Comparison of ENCODE assay signal across 9 cellular contexts in genomic region chr12:55955800-55956508, GRCh38. TPM values are rescaled to one million over a fixed set of nuclear protein-coding genes. Genes with fewer than 3 reads are reported as not detected.
DNase-seq lines count a peak whose midpoint lies in the region; ATAC-seq and TF ChIP-seq lines count a peak whose summit lies in the region.
"Had no signal": no experiment of that assay in that cellular context is flagged by ENCODE, and none has a peak within 500 bp of the region (broad histone marks: within the 10 kb centered on the region; RNA-seq: fewer than 3 reads in every experiment).

No MANE protein-coding gene starts in this region.

- 89 to 96% methylated on average over 6 of the region's 6 CpGs for WGBS in lung, 2 donors

- peak; percentile 75 to 81 for ATAC-seq in activated naive CD4-positive, alpha-beta T cell treated with anti-CD3 and anti-CD28 coated beads, Interleukin-2, amount 50 U/mL, for 72 hours
- ATAC-seq in lung (ENCODE audit: insufficient read depth, low FRiP score): peak; percentile 34

- H3K4me1 ChIP-seq in lung (ENCODE audit: control insufficient read depth in 2 of 2, insufficient read depth in 2 of 2, low read length in 2 of 2): peaks cover 0 to 3% of the 10 kb centered on the region in 2 donors

- DNase-seq in OCI-M1 (lab: John Stamatoyannopoulos, UW) (peak; percentile 35), lung (ENCODE audit: low spot score) (no peak), NCI-H1694 (lab: John Stamatoyannopoulos, UW) (no peak), NCI-H510A (lab: John Stamatoyannopoulos, UW) (no peak), NCI-H146 treated with DMSO at 0.1 percent for 48 hours (lab: John Stamatoyannopoulos, UW; ENCODE audit: unreplicated experiment) (no peak), hypothalamus (lab: John Stamatoyannopoulos, UW) (no peak)
- DNase-seq in activated naive CD4-positive, alpha-beta T cell treated with anti-CD3 and anti-CD28 coated beads, Interleukin-2, amount 50 U/mL, for 72 hours (ENCODE audit: low spot score in 2 of 2): peak in 1 of 2 donors; percentile 53

- H3K9me3 Mint-ChIP-seq in activated naive CD4-positive, alpha-beta T cell treated with anti-CD3 and anti-CD28 coated beads, Interleukin-2, amount 50 U/mL, for 72 hours: no peaks in the 10 kb centered on the region
- H3K9me3 Mint-ChIP-seq: nephron had no signal

- H3K27me3 ChIP-seq in lung (ENCODE audit: control insufficient read depth, insufficient read depth): no peaks in the 10 kb centered on the region

- H3K36me3 Mint-ChIP-seq in activated naive CD4-positive, alpha-beta T cell treated with anti-CD3 and anti-CD28 coated beads, Interleukin-2, amount 50 U/mL, for 72 hours: peaks cover 5 to 17% of the 10 kb centered on the region in 2 donors

- TF ChIP-seq CTCF in GM12872 (IDR thresholded peaks at IDR 0.05; ENCODE audit: insufficient read depth, low read depth, low read length) (peak; percentile 51), lung (IDR thresholded peaks at IDR 0.05; ENCODE audit: control extremely low read depth, extremely low read depth) (no peak)

- no peak overlapping the region for H3K27ac ChIP-seq in lung (ENCODE audit: low read depth in 1 of 2, low read length in 1 of 2)

- peaks cover 0 to 18% of the 10 kb centered on the region in 2 donors for H3K36me3 ChIP-seq in lung (ENCODE audit: control insufficient read depth in 2 of 2, insufficient read depth in 2 of 2, low read length in 2 of 2)

- peaks cover 0 to 2% of the 10 kb centered on the region in 2 donors for H3K9me3 ChIP-seq in lung (ENCODE audit: control insufficient read depth in 2 of 2, insufficient read depth in 1 of 2, low read length in 1 of 2)

- no peak overlapping the region for H3K4me3 ChIP-seq in lung

- peak overlapping the region; percentile 14 to 19 for H3K27ac Mint-ChIP-seq in activated naive CD4-positive, alpha-beta T cell treated with anti-CD3 and anti-CD28 coated beads, Interleukin-2, amount 50 U/mL, for 72 hours
- H3K27ac Mint-ChIP-seq: nephron had no signal

RNA-seq across cellular contexts. Expression of gene PMEL, which starts 9.9 kb away (rescaled TPM):
- 1 to 10 TPM; 1.2 to 5.6 TPM for total RNA-seq in activated naive CD4-positive, alpha-beta T cell treated with anti-CD3 and anti-CD28 coated beads, Interleukin-2, amount 50 U/mL, for 72 hours
- total RNA-seq in lung: 1 to 10 TPM in 1 of 2 donors, under 1 TPM in 1; 0.43 to 1.7 TPM
- 1 to 10 TPM; 1.0 to 1.1 TPM for polyA plus RNA-seq in lung

RNA-seq across cellular contexts. Expression of gene CDK2, which starts 10.7 kb away (rescaled TPM):
- 100 to 1,000 TPM; 116 to 144 TPM for total RNA-seq in activated naive CD4-positive, alpha-beta T cell treated with anti-CD3 and anti-CD28 coated beads, Interleukin-2, amount 50 U/mL, for 72 hours
- total RNA-seq in lung: 10 to 100 TPM; 27.4 to 28.0 TPM
- 10 to 100 TPM; 13.0 to 25.5 TPM for polyA plus RNA-seq in lung

RNA-seq across cellular contexts. Expression of gene RAB5B, which starts 17.9 kb away (rescaled TPM):
- 10 to 100 TPM; 43.1 to 51.8 TPM for total RNA-seq in activated naive CD4-positive, alpha-beta T cell treated with anti-CD3 and anti-CD28 coated beads, Interleukin-2, amount 50 U/mL, for 72 hours
- total RNA-seq in lung: 100 to 1,000 TPM; 113 to 118 TPM
- 10 to 100 TPM; 64.5 to 70.0 TPM for polyA plus RNA-seq in lung

RNA-seq across cellular contexts. Expression of gene DGKA, which starts 25.0 kb away (rescaled TPM):
- 100 to 1,000 TPM; 386 to 441 TPM for total RNA-seq in activated naive CD4-positive, alpha-beta T cell treated with anti-CD3 and anti-CD28 coated beads, Interleukin-2, amount 50 U/mL, for 72 hours
- 10 to 100 TPM; 33.7 to 41.1 TPM for total RNA-seq in lung
- polyA plus RNA-seq in lung: 10 to 100 TPM; 19.3 to 28.0 TPM

RNA-seq across cellular contexts. Expression of gene PYM1, which starts 28.3 kb away (rescaled TPM):
- 10 to 100 TPM; 18.9 to 32.9 TPM for total RNA-seq in activated naive CD4-positive, alpha-beta T cell treated with anti-CD3 and anti-CD28 coated beads, Interleukin-2, amount 50 U/mL, for 72 hours
- total RNA-seq in lung: 10 to 100 TPM; 32.0 to 32.3 TPM
- 10 to 100 TPM; 37.7 to 44.9 TPM for polyA plus RNA-seq in lung

Comparison
In these comparisons a context has a peak if more than half of its experiments do, and no peak if none do; other contexts are left out.
1. RNA of gene CDK2, which starts 10.7 kb away (total RNA-seq): 116 to 144 TPM in activated naive CD4-positive, alpha-beta T cell treated with anti-CD3 and anti-CD28 coated beads, Interleukin-2, amount 50 U/mL, for 72 hours; 27.4 to 28.0 TPM in lung; every median in the first group is over 4 times any median in the second.